1 cellular context compared by ENCODE assay signal in the genomic region with DNA sequence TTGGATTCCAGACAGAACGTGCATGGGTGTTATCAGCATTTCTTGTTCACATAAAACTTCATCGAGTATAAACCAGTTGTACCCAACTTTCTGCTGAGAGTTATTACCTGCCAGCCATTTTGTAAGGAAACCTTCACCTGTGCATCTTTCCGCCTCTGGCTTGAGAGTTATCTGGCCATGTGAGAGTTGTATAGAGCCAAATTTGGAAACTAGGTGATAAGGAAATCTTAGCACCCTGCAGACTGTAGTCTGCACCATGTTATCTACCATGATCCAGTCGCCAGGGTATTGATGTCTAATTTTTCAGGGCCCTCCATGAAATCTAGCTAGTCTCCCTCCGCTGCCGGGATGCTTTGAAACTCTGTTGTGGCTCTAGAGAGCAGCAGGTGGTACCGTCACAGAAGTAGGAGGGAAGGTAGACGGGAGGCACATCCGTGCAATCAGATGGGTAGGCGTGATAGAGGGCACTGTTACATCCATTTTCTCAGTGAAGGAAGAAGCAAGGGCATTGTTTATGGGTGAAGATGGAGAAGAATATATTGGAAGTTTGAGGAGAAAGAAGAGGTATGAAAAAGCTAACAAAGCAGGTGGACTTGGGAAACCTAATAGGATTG.
TF ChIP-seq lines count a peak whose summit lies in the region.

No MANE protein-coding gene starts in this region.

TF ChIP-seq in H1, 55 proteins besides CTCF, POLR2A, EP300 and RAD21:
- TF ChIP-seq POLR2AphosphoS5 (IDR thresholded peaks at IDR 0.05; ENCODE audit: low read depth, low read length) (no peak), YY1 (IDR thresholded peaks at IDR 0.05; ENCODE audit: low read depth, low read length) (peak; percentile 79), SAP30 (IDR thresholded peaks at IDR 0.05; ENCODE audit: insufficient read depth, insufficient replicate concordance, low read length) (no peak), KDM4A (IDR thresholded peaks at IDR 0.05; ENCODE audit: low read depth, low read length, severe bottlenecking) (no peak), POU5F1 (IDR thresholded peaks at IDR 0.05; ENCODE audit: low read depth, low read length) (no peak)
